14 cellular contexts compared by ENCODE assay signal in genomic region chr12:69570000-69570516, GRCh38. TPM values are rescaled to one million over a fixed set of nuclear protein-coding genes. Genes with fewer than 3 reads are reported as not detected.
DNase-seq lines count a peak whose midpoint lies in the region; ATAC-seq and TF ChIP-seq lines count a peak whose summit lies in the region.
"Had no signal": no experiment of that assay in that cellular context is flagged by ENCODE, and none has a peak within 500 bp of the region (broad histone marks: within the 10 kb centered on the region; RNA-seq: fewer than 3 reads in every experiment).

No MANE protein-coding gene starts in this region.

- no peak overlapping the region for H3K4me2 ChIP-seq in hepatocyte

- 89% methylated on average over 10 of the region's 10 CpGs for whole genome bisulfite sequencing in hepatocyte (ENCODE audit: low lambda C conversion rate, missing lambda C conversion rate)

- H2AFZ ChIP-seq in ACC112 (ENCODE audit: low read length, unreplicated experiment) (no peak overlapping the region), hepatocyte (no peak overlapping the region)

- H3K36me3 Mint-ChIP-seq in activated CD4-positive, alpha-beta T cell treated with anti-CD3 and anti-CD28 coated beads, Interleukin-2, amount 10 ng/mL, durations not matched to agents 7 days and 5 days (ENCODE audit: low read depth): peaks cover 21% of the 10 kb centered on the region

- no peak overlapping the region for H3K4me3 Mint-ChIP-seq in activated CD4-positive, alpha-beta T cell treated with anti-CD3 and anti-CD28 coated beads, Interleukin-2, amount 10 ng/mL, durations not matched to agents 7 days and 5 days
- H3K4me3 Mint-ChIP-seq: endodermal cell, H9, type B pancreatic cell had no signal

- CTCF ChIA-PET in activated CD4-positive, alpha-beta T cell treated with anti-CD3 and anti-CD28 coated beads, Interleukin-2, amount 10 ng/mL, durations not matched to agents 7 days and 5 days (lab: Charles Lee): interaction anchor here (0.7 to 2.0 kb wide), 8 partner anchors 10 to 1461 kb away, joined by 3 to 13 read pairs (median 4); partner anchors contain the start of gene LRRC10

- H3K4me1 ChIP-seq in ACC112 (ENCODE audit: control insufficient read depth, insufficient read depth, low read length, unreplicated experiment): peaks cover 29% of the 10 kb centered on the region
- no peaks in the 10 kb centered on the region for H3K4me1 ChIP-seq in hepatocyte (ENCODE audit: insufficient read depth)

- no peaks in the 10 kb centered on the region for H3K9me2 ChIP-seq in hepatocyte (replicated peaks; ENCODE audit: insufficient read depth)

- H3K79me2 ChIP-seq in ACC112 (ENCODE audit: control insufficient read depth, insufficient read depth, low read length, unreplicated experiment): peaks cover 3% of the 10 kb centered on the region
- H3K79me2 ChIP-seq in hepatocyte: peaks cover 17% of the 10 kb centered on the region

- peak overlapping the region; percentile 44 for H3K4me3 ChIP-seq in ACC112 (ENCODE audit: low read depth, low read length)
- H3K4me3 ChIP-seq in hepatocyte: no peak overlapping the region

- TF ChIP-seq CTCF in hepatocyte (IDR thresholded peaks at IDR 0.05; ENCODE audit: poor library complexity): no peak

- H3K27me3 ChIP-seq in ACC112 (ENCODE audit: insufficient read depth, low read length) (no peaks in the 10 kb centered on the region), hepatocyte (no peaks in the 10 kb centered on the region)

- POLR2A ChIA-PET in activated CD4-positive, alpha-beta T cell treated with anti-CD3 and anti-CD28 coated beads, Interleukin-2, amount 10 ng/mL, durations not matched to agents 7 days and 5 days (lab: Charles Lee): no interaction called here

- H3K27ac ChIP-seq in ACC112 (ENCODE audit: low read depth, low read length): peak overlapping the region; percentile 90
- peak overlapping the region; percentile 5 for H3K27ac ChIP-seq in hepatocyte

- no peaks in the 10 kb centered on the region for H3K9me3 ChIP-seq in hepatocyte (ENCODE audit: low read depth)

- H3K4me1 Mint-ChIP-seq in activated CD4-positive, alpha-beta T cell treated with anti-CD3 and anti-CD28 coated beads, Interleukin-2, amount 10 ng/mL, durations not matched to agents 7 days and 5 days: peaks cover 8% of the 10 kb centered on the region
- H3K4me1 Mint-ChIP-seq: endodermal cell, H9 had no signal

- DNase-seq in GM04504 (ENCODE audit: low read depth) (peak; percentile 57), T1000 (lab: John Stamatoyannopoulos, UW) (peak; percentile 85), hepatocyte (ENCODE audit: low spot score) (no peak), NCI-H1092 treated with DMSO at 0.1 percent for 48 hours (lab: John Stamatoyannopoulos, UW) (no peak)
- DNase-seq in activated CD4-positive, alpha-beta T cell treated with anti-CD3 and anti-CD28 coated beads, Interleukin-2, amount 10 ng/mL, durations not matched to agents 7 days and 5 days: no peak
- DNase-seq: activated CD4-positive, CD25-positive, alpha-beta regulatory T cell treated with anti-CD3 and anti-CD28 coated beads, Interleukin-2, amount 50 U/mL, for 72 hours; H9; SIG-M5 had no signal

- no peaks in the 10 kb centered on the region for H3K9me3 Mint-ChIP-seq in activated CD4-positive, alpha-beta T cell treated with anti-CD3 and anti-CD28 coated beads, Interleukin-2, amount 10 ng/mL, durations not matched to agents 7 days and 5 days
- H3K9me3 Mint-ChIP-seq: endodermal cell, H9, type B pancreatic cell had no signal

- no peak overlapping the region for H3K27ac Mint-ChIP-seq in activated CD4-positive, alpha-beta T cell treated with anti-CD3 and anti-CD28 coated beads, Interleukin-2, amount 10 ng/mL, durations not matched to agents 7 days and 5 days
- H3K27ac Mint-ChIP-seq: endodermal cell had no signal

- no peaks in the 10 kb centered on the region for H3K27me3 Mint-ChIP-seq in activated CD4-positive, alpha-beta T cell treated with anti-CD3 and anti-CD28 coated beads, Interleukin-2, amount 10 ng/mL, durations not matched to agents 7 days and 5 days
- H3K27me3 Mint-ChIP-seq: type B pancreatic cell had no signal

- peaks cover 23% of the 10 kb centered on the region for H3K36me3 ChIP-seq in ACC112 (ENCODE audit: insufficient read depth, low read length)
- no peaks in the 10 kb centered on the region for H3K36me3 ChIP-seq in hepatocyte (replicated peaks; ENCODE audit: insufficient read depth, low read depth)

- H4K20me1 ChIP-seq in hepatocyte (ENCODE audit: insufficient read depth, poor library complexity, severe bottlenecking): no peaks in the 10 kb centered on the region

- ATAC-seq in HG03460 (IDR thresholded peaks at IDR 0.05; ENCODE audit: unreplicated experiment): no peak
- no peak for ATAC-seq in HG02981 (IDR thresholded peaks at IDR 0.05; ENCODE audit: unreplicated experiment)

RNA-seq across cellular contexts. Expression of gene CCT2, which starts 15.2 kb away (rescaled TPM):
- total RNA-seq in hepatocyte: 188 and 206 TPM in 2 replicates
- polyA plus RNA-seq in hepatocyte: 168 and 177 TPM in 2 replicates
- 100 to 1,000 TPM; 152 to 158 TPM for total RNA-seq in activated CD4-positive, alpha-beta T cell treated with anti-CD3 and anti-CD28 coated beads, Interleukin-2, amount 10 ng/mL, durations not matched to agents 7 days and 5 days

RNA-seq across cellular contexts. Expression of gene LRRC10, which starts 40.6 kb away (rescaled TPM):
- total RNA-seq in hepatocyte: not detected in 2 replicates
- not detected in 2 replicates for polyA plus RNA-seq in hepatocyte
- not detected for total RNA-seq in activated CD4-positive, alpha-beta T cell treated with anti-CD3 and anti-CD28 coated beads, Interleukin-2, amount 10 ng/mL, durations not matched to agents 7 days and 5 days
- total RNA-seq: endodermal cell, H9 had no signal
- polyA plus RNA-seq: small intestine had no signal

Comparison
In these comparisons a context has a peak if more than half of its experiments do, and no peak if none do; other contexts are left out.
1. DNase-seq: peak in GM04504 (single experiment) and T1000 (single experiment); none in hepatocyte (single experiment), NCI-H1092 treated with DMSO at 0.1 percent for 48 hours (single experiment) and activated CD4-positive, alpha-beta T cell treated with anti-CD3 and anti-CD28 coated beads, Interleukin-2, amount 10 ng/mL, durations not matched to agents 7 days and 5 days (single experiment).